ENCODE assay signal across 28 cellular contexts in the genomic region with DNA sequence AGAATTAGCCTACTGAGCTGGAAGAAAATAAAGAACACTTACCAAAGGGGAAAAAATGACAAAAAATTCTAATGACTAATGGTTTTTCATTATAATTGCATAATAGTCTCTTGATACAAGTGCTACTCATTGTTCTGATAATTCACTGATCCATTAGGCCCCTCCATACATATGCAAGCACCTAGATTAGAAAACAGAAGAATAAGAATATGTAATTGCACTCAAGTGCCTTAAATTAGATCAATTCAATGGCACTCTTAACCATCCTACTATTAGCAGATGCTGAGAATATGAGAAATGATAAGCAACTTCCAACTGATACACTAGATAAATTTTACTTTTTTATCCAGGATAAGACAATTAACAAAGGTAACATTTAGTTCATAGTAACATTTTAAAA.
"Had no signal": no experiment of that assay in that cellular context is flagged by ENCODE, and none has a peak within 500 bp of the region (broad histone marks: within the 10 kb centered on the region; RNA-seq: fewer than 3 reads in every experiment).

No MANE protein-coding gene starts in this region.

- H3K4me2 ChIP-seq: KMS-11, PC-9 had no signal

- H2AFZ ChIP-seq: PC-9 had no signal

- H3K9me3 Mint-ChIP-seq: activated CD4-positive, alpha-beta T cell treated with anti-CD3 and anti-CD28 coated beads, Interleukin-2, amount 10 ng/mL, durations not matched to agents 24 days and 14 days; activated CD8-positive, alpha-beta T cell treated with anti-CD3 and anti-CD28 coated beads for 36 hours; activated naive CD4-positive, alpha-beta T cell treated with anti-CD3 and anti-CD28 coated beads, Interleukin-2, amount 50 U/mL, for 24 hours; activated naive CD8-positive, alpha-beta T cell treated with anti-CD3 and anti-CD28 coated beads, Interleukin-2, amount 10 ng/mL, durations not matched to agents 7 days and 5 days; activated T-helper 17 cell treated with anti-CD3 and anti-CD28 coated beads, Interleukin-2, amount 50 U/mL, for 72 hours had no signal

- ATAC-seq: activated CD8-positive, alpha-beta T cell treated with anti-CD3 and anti-CD28 coated beads for 36 hours; activated T-cell treated with anti-CD3 and anti-CD28 coated beads, Interleukin-2, amount 50 U/mL, for 72 hours; activated T-helper 17 cell treated with anti-CD3 and anti-CD28 coated beads, Interleukin-2, amount 50 U/mL, for 72 hours; Right ventricle myocardium inferior had no signal

- H3K4me3 Mint-ChIP-seq: activated CD4-positive, alpha-beta T cell treated with anti-CD3 and anti-CD28 coated beads, Interleukin-2, amount 10 ng/mL, durations not matched to agents 24 days and 14 days; activated CD8-positive, alpha-beta T cell treated with anti-CD3 and anti-CD28 coated beads for 36 hours; activated naive CD4-positive, alpha-beta T cell treated with anti-CD3 and anti-CD28 coated beads, Interleukin-2, amount 50 U/mL, for 24 hours; activated naive CD8-positive, alpha-beta T cell treated with anti-CD3 and anti-CD28 coated beads, Interleukin-2, amount 10 ng/mL, durations not matched to agents 7 days and 5 days; activated T-cell treated with anti-CD3 and anti-CD28 coated beads, Interleukin-2, amount 50 U/mL, for 72 hours; activated T-helper 17 cell treated with anti-CD3 and anti-CD28 coated beads, Interleukin-2, amount 50 U/mL, for 72 hours had no signal

- H3K27ac Mint-ChIP-seq: activated CD4-positive, alpha-beta T cell treated with anti-CD3 and anti-CD28 coated beads, Interleukin-2, amount 10 ng/mL, durations not matched to agents 24 days and 14 days; activated CD8-positive, alpha-beta T cell treated with anti-CD3 and anti-CD28 coated beads for 36 hours; activated naive CD4-positive, alpha-beta T cell treated with anti-CD3 and anti-CD28 coated beads, Interleukin-2, amount 50 U/mL, for 24 hours; activated naive CD8-positive, alpha-beta T cell treated with anti-CD3 and anti-CD28 coated beads, Interleukin-2, amount 10 ng/mL, durations not matched to agents 7 days and 5 days; activated T-cell treated with anti-CD3 and anti-CD28 coated beads, Interleukin-2, amount 50 U/mL, for 72 hours; activated T-helper 17 cell treated with anti-CD3 and anti-CD28 coated beads, Interleukin-2, amount 50 U/mL, for 72 hours had no signal

- H3K27me3 ChIP-seq: ascending aorta had no signal

- H3K36me3 Mint-ChIP-seq: activated naive CD4-positive, alpha-beta T cell treated with anti-CD3 and anti-CD28 coated beads, Interleukin-2, amount 50 U/mL, for 24 hours; activated naive CD8-positive, alpha-beta T cell treated with anti-CD3 and anti-CD28 coated beads, Interleukin-2, amount 10 ng/mL, durations not matched to agents 7 days and 5 days had no signal

- H3K4me3 ChIP-seq: ascending aorta, PC-9 had no signal

- H3K4me1 ChIP-seq: ascending aorta had no signal

- H3K27me3 Mint-ChIP-seq: activated CD4-positive, alpha-beta T cell treated with anti-CD3 and anti-CD28 coated beads, Interleukin-2, amount 10 ng/mL, durations not matched to agents 24 days and 14 days; activated CD8-positive, alpha-beta T cell treated with anti-CD3 and anti-CD28 coated beads for 36 hours; activated naive CD4-positive, alpha-beta T cell treated with anti-CD3 and anti-CD28 coated beads, Interleukin-2, amount 50 U/mL, for 24 hours; activated naive CD8-positive, alpha-beta T cell treated with anti-CD3 and anti-CD28 coated beads, Interleukin-2, amount 10 ng/mL, durations not matched to agents 7 days and 5 days; activated T-helper 17 cell treated with anti-CD3 and anti-CD28 coated beads, Interleukin-2, amount 50 U/mL, for 72 hours had no signal

- DNase-seq: activated CD4-positive, alpha-beta T cell treated with anti-CD3 and anti-CD28 coated beads, Interleukin-2, amount 10 ng/mL, durations not matched to agents 24 days and 14 days; activated CD4-positive, alpha-beta T cell treated with anti-CD3 and anti-CD28 coated beads, Interleukin-2, amount 50 U/mL, for 4 hours; activated CD8-positive, alpha-beta T cell treated with anti-CD3 and anti-CD28 coated beads for 36 hours; activated effector memory CD4-positive, alpha-beta T cell treated with anti-CD3 and anti-CD28 coated beads, Interleukin-2, amount 50 U/mL, for 16 hours; activated naive CD4-positive, alpha-beta T cell; activated naive CD8-positive, alpha-beta T cell treated with anti-CD3 and anti-CD28 coated beads, Interleukin-2, amount 10 ng/mL, durations not matched to agents 7 days and 5 days; activated T-cell treated with anti-CD3 and anti-CD28 coated beads, Interleukin-2, amount 50 U/mL, for 1 hour; activated T-cell treated with anti-CD3 and anti-CD28 coated beads, Interleukin-2, amount 50 U/mL, for 72 hours; amygdala; MM.1S; MV-4-11; NCI-H1092; NCI-H146; NCI-H187; NCI-H2081; NCI-H2171; NCI-H2227 treated with DMSO at 0.1 percent for 48 hours; NCI-H446; NCI-H510A treated with DMSO at 0.1 percent for 48 hours; NCI-H526 treated with DMSO at 0.1 percent for 48 hours; PC-9; SIG-M5 had no signal

- H3K36me3 ChIP-seq: ascending aorta had no signal

- H3K4me1 Mint-ChIP-seq: activated CD4-positive, alpha-beta T cell treated with anti-CD3 and anti-CD28 coated beads, Interleukin-2, amount 10 ng/mL, durations not matched to agents 24 days and 14 days; activated naive CD4-positive, alpha-beta T cell treated with anti-CD3 and anti-CD28 coated beads, Interleukin-2, amount 50 U/mL, for 24 hours; activated naive CD8-positive, alpha-beta T cell treated with anti-CD3 and anti-CD28 coated beads, Interleukin-2, amount 10 ng/mL, durations not matched to agents 7 days and 5 days; activated T-helper 17 cell treated with anti-CD3 and anti-CD28 coated beads, Interleukin-2, amount 50 U/mL, for 72 hours had no signal

- H3K27ac ChIP-seq: ascending aorta, KMS-11, PC-9, RWPE1 had no signal
